21 cellular contexts compared by ENCODE assay signal in the genomic region with DNA sequence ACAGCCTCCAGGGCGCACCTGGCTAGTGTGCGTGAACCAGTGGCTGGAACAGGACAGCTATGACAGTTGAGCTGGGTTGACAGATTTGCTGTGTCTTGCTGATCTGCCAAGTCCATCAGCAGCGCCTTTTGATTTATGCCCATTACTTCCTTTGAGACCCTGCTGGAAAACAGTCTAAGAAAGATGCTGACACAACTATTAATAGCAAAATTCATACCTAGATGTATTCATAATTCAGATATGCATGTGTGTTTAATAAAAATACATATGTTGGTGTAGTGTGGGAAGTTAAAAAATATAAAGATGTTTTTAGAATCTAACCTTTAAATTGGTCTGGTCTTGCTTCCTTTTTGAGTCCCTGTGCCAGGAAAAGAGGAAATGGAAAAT. TPM values are rescaled to one million over a fixed set of nuclear protein-coding genes. Genes with fewer than 3 reads are reported as not detected.
A peak's percentile ranks its signal among the peaks of the same experiment; 100 is the strongest.
DNase-seq lines count a peak whose midpoint lies in the region; ATAC-seq, FAIRE-seq and TF ChIP-seq lines count a peak whose summit lies in the region.
"Had no signal": no experiment of that assay in that cellular context is flagged by ENCODE, and none has a peak within 500 bp of the region (broad histone marks: within the 10 kb centered on the region; RNA-seq: fewer than 3 reads in every experiment).

No MANE protein-coding gene starts in this region.

- POLR2A ChIA-PET in HepG2 (lab: Yijun Ruan, JAX), result no interaction called here

- DNase-seq in activated CD4-positive, alpha-beta T cell treated with anti-CD3 and anti-CD28 coated beads, Interleukin-2, amount 10 ng/mL, durations not matched to agents 24 days and 14 days, result no peak
- DNase-seq in activated CD4-positive, alpha-beta T cell treated with anti-CD3 and anti-CD28 coated beads, Interleukin-2, amount 50 U/mL, for 1 hour, result no peak
- no peak for DNase-seq in HepG2 (ENCODE audit: low spot score)
- no peak for DNase-seq in right lobe of liver
- no peak for DNase-seq in WERI-Rb-1
- no peak for DNase-seq in urothelium cell line (ENCODE audit: low spot score)
- no peak for DNase-seq in activated gamma-delta T cell treated with Interleukin-2 at 50 U/mL for 16 hours
- DNase-seq: BE2C; CD4-positive, CD25-positive, alpha-beta regulatory T cell; COR-L47; DMS 273 treated with DMSO at 0.1 percent for 48 hours; DND-41; NCI-H187; NCI-H2227 treated with DMSO at 0.1 percent for 48 hours; NCI-H510A treated with DMSO at 0.1 percent for 48 hours; NCI-H774 had no signal

- H3K79me2 ChIP-seq in HepG2 (ENCODE audit: insufficient read depth, low read length), result no peaks in the 10 kb centered on the region

- in situ Hi-C loops in HepG2 (cut with HindIII; ENCODE audit: extremely low pct_ligation_motif_present, low pct_unique_long_range_greater_than_20kb), result no loop called here

- H3K36me3 Mint-ChIP-seq in activated CD4-positive, alpha-beta T cell treated with anti-CD3 and anti-CD28 coated beads, Interleukin-2, amount 10 ng/mL, durations not matched to agents 24 days and 14 days (ENCODE audit: low read depth), result peaks cover 84% of the 10 kb centered on the region

- H3K4me2 ChIP-seq in HepG2 (ENCODE audit: low read depth, low read length), result no peak overlapping the region

- ATAC-seq in HepG2 (no peak), right lobe of liver (no peak), HG03025 (IDR thresholded peaks at IDR 0.05; ENCODE audit: low FRiP score, unreplicated experiment) (no peak)
- ATAC-seq: Right ventricle myocardium inferior had no signal

- H3K27ac ChIP-seq in HepG2 (ENCODE audit: extremely low read length, insufficient read depth, low read length), result no peak overlapping the region
- H3K27ac ChIP-seq in right lobe of liver, result no peak overlapping the region
- peak overlapping the region; percentile 62 for H3K27ac ChIP-seq in WERI-Rb-1

- no peak for TF ChIP-seq POLR2A in HepG2 (IDR thresholded peaks at IDR 0.05; ENCODE audit: insufficient read depth in 1 of 2, low read depth in 2 of 2, low read length in 2 of 2)
- no peak for TF ChIP-seq POLR2A in right lobe of liver (IDR thresholded peaks at IDR 0.05)

- intact Hi-C loops in activated CD4-positive, alpha-beta T cell treated with anti-CD3 and anti-CD28 coated beads, Interleukin-2, amount 10 ng/mL, durations not matched to agents 24 days and 14 days (cut with micrococcal nuclease), result no loop called here
- intact Hi-C loops in HepG2 (cut with micrococcal nuclease; ENCODE audit: unreplicated experiment), result no loop called here
- intact Hi-C loops in right lobe of liver (cut with DNase I), result no loop called here

- TF ChIP-seq RAD21 in HepG2 (CRISPR knock-in tag; IDR thresholded peaks at IDR 0.05), result no peak

- FAIRE-seq in HepG2 (lab: Jason Lieb, UNC), result no peak
- FAIRE-seq in urothelium cell line (lab: Jason Lieb, UNC), result peak; percentile 67
- FAIRE-seq: H54, RCC 7860 had no signal

- TF ChIP-seq EP300 in HepG2 (IDR thresholded peaks at IDR 0.05; ENCODE audit: low read depth in 2 of 2, low read length in 2 of 2), result no peak
- TF ChIP-seq EP300 in HepG2 (CRISPR knock-in tag; IDR thresholded peaks at IDR 0.05; ENCODE audit: borderline replicate concordance), result no peak

- TF ChIP-seq CTCF in HepG2 (CRISPR knock-in tag; IDR thresholded peaks at IDR 0.05) (no peak), right lobe of liver (IDR thresholded peaks at IDR 0.05) (no peak), WERI-Rb-1 (IDR thresholded peaks at IDR 0.05; ENCODE audit: low read depth, low read length) (no peak)

- H3K9me3 ChIP-seq in HepG2 (ENCODE audit: low read length), result no peaks in the 10 kb centered on the region
- no peaks in the 10 kb centered on the region for H3K9me3 ChIP-seq in right lobe of liver
- H3K9me3 ChIP-seq in WERI-Rb-1 (ENCODE audit: severe bottlenecking), result no peaks in the 10 kb centered on the region
- H3K9me3 ChIP-seq: BE2C had no signal

- H3K27ac Mint-ChIP-seq in activated CD4-positive, alpha-beta T cell treated with anti-CD3 and anti-CD28 coated beads, Interleukin-2, amount 10 ng/mL, durations not matched to agents 24 days and 14 days, result peak overlapping the region; percentile 25
- H3K27ac Mint-ChIP-seq: CD4-positive, CD25-positive, alpha-beta regulatory T cell had no signal

- no peaks in the 10 kb centered on the region for H4K20me1 ChIP-seq in HepG2 (ENCODE audit: insufficient read depth, low read length)

- no peak overlapping the region for H3K4me3 ChIP-seq in HepG2 (replicated peaks in 1 of 3; ENCODE audit: insufficient read depth in 1 of 3, low read depth in 2 of 3, low read length in 3 of 3)
- no peak overlapping the region for H3K4me3 ChIP-seq in right lobe of liver
- H3K4me3 ChIP-seq in WERI-Rb-1 (ENCODE audit: low read depth, low read length), result no peak overlapping the region

- H3K4me3 Mint-ChIP-seq in activated CD4-positive, alpha-beta T cell treated with anti-CD3 and anti-CD28 coated beads, Interleukin-2, amount 10 ng/mL, durations not matched to agents 24 days and 14 days, result no peak overlapping the region
- H3K4me3 Mint-ChIP-seq: CD4-positive, CD25-positive, alpha-beta regulatory T cell; IgD-negative memory B cell had no signal

- H3K36me3 ChIP-seq in HepG2 (replicated peaks in 1 of 2; ENCODE audit: control insufficient read depth in 1 of 2, insufficient read depth in 2 of 2, low read length in 2 of 2) (peaks cover 31 to 64% of the 10 kb centered on the region in 2 experiments), right lobe of liver (peaks cover 19 to 96% (median 58%) of the 10 kb centered on the region in 4 donors), WERI-Rb-1 (peaks cover 86% of the 10 kb centered on the region)

- CTCF ChIA-PET in HepG2 (lab: Yijun Ruan, JAX; ENCODE audit: low intra/inter-chr PET ratio, low total read pairs), result no interaction called here

- H3K27me3 Mint-ChIP-seq in activated CD4-positive, alpha-beta T cell treated with anti-CD3 and anti-CD28 coated beads, Interleukin-2, amount 10 ng/mL, durations not matched to agents 24 days and 14 days, result no peaks in the 10 kb centered on the region
- H3K27me3 Mint-ChIP-seq: CD4-positive, CD25-positive, alpha-beta regulatory T cell; IgD-negative memory B cell had no signal

- WGBS in HepG2 (ENCODE audit: low lambda C conversion rate), result 90% methylated on average over 2 of the region's 3 CpGs
- 77% methylated on average over 3 of the region's 3 CpGs for WGBS in right lobe of liver (ENCODE audit: insufficient coverage, low coverage, low lambda C conversion rate, missing lambda C conversion rate)

- no peak overlapping the region for H2AFZ ChIP-seq in HepG2 (ENCODE audit: low read length)

- BruUV-seq in HepG2 (replicated peaks; lab: Mats Ljungman, UMichigan), result no TSS peak

- no peak overlapping the region for H3K9ac ChIP-seq in HepG2 (ENCODE audit: insufficient read depth, low read depth, low read length)

- no peaks in the 10 kb centered on the region for H3K27me3 ChIP-seq in HepG2 (ENCODE audit: control insufficient read depth in 1 of 2, insufficient read depth in 2 of 2, low read length in 2 of 2)
- H3K27me3 ChIP-seq in right lobe of liver, result no peaks in the 10 kb centered on the region
- H3K27me3 ChIP-seq in WERI-Rb-1 (ENCODE audit: insufficient read depth, low read depth, severe bottlenecking), result no peaks in the 10 kb centered on the region
- H3K27me3 ChIP-seq: BE2C had no signal

- no peaks in the 10 kb centered on the region for H3K4me1 ChIP-seq in HepG2 (ENCODE audit: insufficient read depth, low read length)
- H3K4me1 ChIP-seq in right lobe of liver, result no peaks in the 10 kb centered on the region
- H3K4me1 ChIP-seq: BE2C had no signal

- H3K9me3 Mint-ChIP-seq in activated CD4-positive, alpha-beta T cell treated with anti-CD3 and anti-CD28 coated beads, Interleukin-2, amount 10 ng/mL, durations not matched to agents 24 days and 14 days, result no peaks in the 10 kb centered on the region
- H3K9me3 Mint-ChIP-seq: IgD-negative memory B cell had no signal

- H3K4me1 Mint-ChIP-seq in activated CD4-positive, alpha-beta T cell treated with anti-CD3 and anti-CD28 coated beads, Interleukin-2, amount 10 ng/mL, durations not matched to agents 24 days and 14 days, result no peaks in the 10 kb centered on the region

TF ChIP-seq in HepG2, 621 proteins besides CTCF, POLR2A, EP300 and RAD21:
- TF ChIP-seq MAFK (conservative IDR thresholded peaks at IDR 0.05 in 1 of 2, IDR thresholded peaks at IDR 0.05 in 1 of 2; ENCODE audit: low read length in 2 of 2) (peak; percentile 44 to 56; a peak in 3 of 4 replicates), MAFF (IDR thresholded peaks at IDR 0.05; ENCODE audit: low read depth, low read length) (peak; percentile 1; the same call in 1 of the 2 replicates), BRD4 (CRISPR knock-in tag; IDR thresholded peaks at IDR 0.05) (no peak)

RNA-seq across cellular contexts. Expression of a gene that starts 40.2 kb away (rescaled TPM):
- total RNA-seq in activated CD4-positive, alpha-beta T cell treated with anti-CD3 and anti-CD28 coated beads, Interleukin-2, amount 10 ng/mL, durations not matched to agents 24 days and 14 days, result 16.3 and 16.4 TPM in 2 replicates
- total RNA-seq in HepG2 (2016; rRNA removed; fragmentation: Illumina TruSeq; extraction: Trizol), result 15.1 and 16.0 TPM in 2 replicates
- 4.7 and 13.7 TPM in 2 replicates for total RNA-seq in HepG2 (2016; cell fraction: cytosol; rRNA removed; fragmentation: Illumina TruSeq; extraction: Trizol; ENCODE audit: low read depth)
- total RNA-seq in HepG2 (2016; cell fraction: insoluble cytoplasmic fraction; rRNA removed; fragmentation: Illumina TruSeq; extraction: Trizol), result 13.4 and 18.2 TPM in 2 replicates
- 11.1 and 11.3 TPM in 2 replicates for total RNA-seq in HepG2 (2016; cell fraction: membrane; rRNA removed; fragmentation: Illumina TruSeq; extraction: Trizol)
- 12.0 and 13.2 TPM in 2 replicates for total RNA-seq in HepG2 (2016; cell fraction: nucleus; rRNA removed; fragmentation: Illumina TruSeq; extraction: Trizol)
- polyA plus RNA-seq in HepG2 (2011; rRNA removed), result 17.1 and 19.8 TPM in 2 replicates
- polyA plus RNA-seq in HepG2 (2011; cell fraction: cytosol; rRNA removed), result 12.3 and 17.8 TPM in 2 replicates
- polyA plus RNA-seq in HepG2 (2011; cell fraction: nucleus; rRNA removed), result 45.5 and 45.6 TPM in 2 replicates
- polyA plus RNA-seq in HepG2 (2012), result 11.8 and 15.4 TPM in 2 replicates
- polyA plus RNA-seq in HepG2 (2016; cell fraction: cytosol; fragmentation: Illumina TruSeq; extraction: Trizol; ENCODE audit: low read depth), result 5.9 and 6.8 TPM in 2 replicates
- polyA plus RNA-seq in HepG2 (2016; cell fraction: insoluble cytoplasmic fraction; fragmentation: Illumina TruSeq; extraction: Trizol; ENCODE audit: low read depth), result 13.7 and 14.0 TPM in 2 replicates
- polyA plus RNA-seq in HepG2 (2016; cell fraction: membrane; fragmentation: Illumina TruSeq; extraction: Trizol; ENCODE audit: low read depth), result 8.4 and 8.6 TPM in 2 replicates
- 27.6 and 30.0 TPM in 2 replicates for polyA plus RNA-seq in HepG2 (2016; cell fraction: nucleus; fragmentation: Illumina TruSeq; extraction: Trizol; ENCODE audit: insufficient read depth, low read depth)
- 28.6 and 32.9 TPM in 2 replicates for polyA minus RNA-seq in HepG2 (2011; rRNA and poly(A)+ RNA removed; ENCODE audit: low replicate concordance)
- 5.3 and 7.2 TPM in 2 replicates for polyA minus RNA-seq in HepG2 (2011; cell fraction: cytosol; rRNA and poly(A)+ RNA removed)
- polyA minus RNA-seq in HepG2 (2011; cell fraction: nucleus; rRNA and poly(A)+ RNA removed), result 33.6 and 36.6 TPM in 2 replicates
- 10 to 100 TPM in 5 of 6 experiments, 1 to 10 TPM in 1; 6.8 to 14.1 (median 11.3) TPM for total RNA-seq in right lobe of liver
